ENCODE assay signal across 29 cellular contexts in genomic region chr6:39797751-39798150, GRCh38. TPM values are rescaled to one million over a fixed set of nuclear protein-coding genes. Genes with fewer than 3 reads are reported as not detected.
"Had no signal": no experiment of that assay in that cellular context is flagged by ENCODE, and none has a peak within 500 bp of the region (broad histone marks: within the 10 kb centered on the region; RNA-seq: fewer than 3 reads in every experiment).

No MANE protein-coding gene starts in this region.

- H3K4me1 ChIP-seq: prostate gland had no signal

- H3K36me3 ChIP-seq: left lung, lower lobe of right lung, pancreas, prostate gland, sigmoid colon, spleen, suprapubic skin, thoracic aorta, tibial artery, upper lobe of right lung had no signal

- H3K27ac Mint-ChIP-seq: naive thymus-derived CD8-positive, alpha-beta T cell; nephron; stimulated activated effector memory CD8-positive, alpha-beta T cell treated with anti-CD3 and anti-CD28 coated beads, Interleukin-12 subunit alpha, Interleukin-12 subunit beta, amount 100 ng/mL, for 72 hours; stimulated activated naive CD8-positive, alpha-beta T cell treated with anti-CD3 and anti-CD28 coated beads, Interleukin-15, Interleukin-2, amounts not matched to agents 100 ng/mL and 50 ng/mL, for 24 hours had no signal

- H3K4me3 Mint-ChIP-seq: naive thymus-derived CD8-positive, alpha-beta T cell; nephron; neural crest cell; stimulated activated effector memory CD8-positive, alpha-beta T cell treated with anti-CD3 and anti-CD28 coated beads, Interleukin-12 subunit alpha, Interleukin-12 subunit beta, amount 100 ng/mL, for 72 hours; stimulated activated naive CD8-positive, alpha-beta T cell treated with anti-CD3 and anti-CD28 coated beads, Interleukin-15, Interleukin-2, amounts not matched to agents 100 ng/mL and 50 ng/mL, for 24 hours had no signal

- H3K9me3 Mint-ChIP-seq: nephron; neural crest cell; stimulated activated effector memory CD8-positive, alpha-beta T cell treated with anti-CD3 and anti-CD28 coated beads, Interleukin-12 subunit alpha, Interleukin-12 subunit beta, amount 100 ng/mL, for 72 hours; stimulated activated naive CD8-positive, alpha-beta T cell treated with anti-CD3 and anti-CD28 coated beads, Interleukin-15, Interleukin-2, amounts not matched to agents 100 ng/mL and 50 ng/mL, for 24 hours had no signal

- H3K4me1 Mint-ChIP-seq: stimulated activated effector memory CD8-positive, alpha-beta T cell treated with anti-CD3 and anti-CD28 coated beads, Interleukin-12 subunit alpha, Interleukin-12 subunit beta, amount 100 ng/mL, for 72 hours had no signal

- H3K9me3 ChIP-seq: left lung, lower lobe of right lung, pancreas, prostate gland, sigmoid colon, spleen, suprapubic skin, thoracic aorta, tibial artery, upper lobe of right lung had no signal

- DNase-seq: hippocampal formation; kidney; left colon; left lung; lower lobe of right lung; mammary epithelial cell; mesenchymal stem cell; naive thymus-derived CD8-positive, alpha-beta T cell; nucleus accumbens; pancreas; posterior cingulate gyrus; retina; right cardiac atrium; sigmoid colon; small intestine; spleen; stimulated activated CD4-positive, alpha-beta T cell treated with anti-CD3 and anti-CD28 coated beads, Interleukin-4, amount 100 ng/mL, for 24 hours; stimulated activated naive CD4-positive, alpha-beta T cell; tibial artery; trophoblast cell; upper lobe of right lung had no signal

- H3K27ac ChIP-seq: left lung, lower lobe of right lung, pancreas, suprapubic skin, upper lobe of right lung had no signal

- H3K36me3 Mint-ChIP-seq: naive thymus-derived CD8-positive, alpha-beta T cell; stimulated activated effector memory CD8-positive, alpha-beta T cell treated with anti-CD3 and anti-CD28 coated beads, Interleukin-12 subunit alpha, Interleukin-12 subunit beta, amount 100 ng/mL, for 72 hours had no signal

- FAIRE-seq: kidney, pancreas, small intestine, urothelium cell line had no signal

- H3K27me3 ChIP-seq: pancreas, sigmoid colon, tibial artery, upper lobe of right lung had no signal

- ATAC-seq: left colon; left lung; lower lobe of right lung; naive thymus-derived CD8-positive, alpha-beta T cell; pancreas; right cardiac atrium; stimulated activated effector memory CD8-positive, alpha-beta T cell treated with anti-CD3 and anti-CD28 coated beads, Interleukin-12 subunit alpha, Interleukin-12 subunit beta, amount 100 ng/mL, for 72 hours; upper lobe of right lung had no signal

- H3K4me3 ChIP-seq: left lung, lower lobe of right lung, pancreas, prostate gland, sigmoid colon, spleen, suprapubic skin, thoracic aorta, tibial artery, upper lobe of right lung had no signal

RNA-seq across cellular contexts. Expression of gene DAAM2, which starts 5.6 kb away (rescaled TPM):
- total RNA-seq: naive thymus-derived CD8-positive, alpha-beta T cell had no signal
- polyA plus RNA-seq: naive thymus-derived CD8-positive, alpha-beta T cell had no signal
